In the genomic region with DNA sequence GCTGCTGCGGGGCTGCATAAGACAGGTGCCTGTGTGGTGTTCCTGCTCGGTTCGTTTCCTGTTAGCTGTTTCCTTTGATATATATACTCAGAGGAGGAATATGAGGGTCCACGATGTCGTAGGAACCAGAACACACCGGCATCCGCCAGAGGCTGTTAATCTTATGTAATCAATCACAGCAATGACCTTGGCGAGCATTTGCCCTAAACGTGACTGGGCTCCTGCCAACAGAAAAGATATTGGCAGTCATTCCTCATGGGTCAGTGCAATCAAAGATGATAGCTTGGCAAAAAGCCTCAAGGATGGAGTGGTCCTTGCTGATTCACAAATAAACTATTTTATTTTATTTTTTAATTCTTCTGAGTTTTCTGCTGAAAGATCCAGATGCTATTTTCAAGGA, we compare ENCODE assay signal across 17 cellular contexts.
"Had no signal": no experiment of that assay in that cellular context is flagged by ENCODE, and none has a peak within 500 bp of the region (broad histone marks: within the 10 kb centered on the region; RNA-seq: fewer than 3 reads in every experiment).

No MANE protein-coding gene starts in this region.

- H3K9me3 ChIP-seq: mucosa of descending colon, neutrophil, ovary, suprapubic skin, thyroid gland, upper lobe of left lung, vagina had no signal

- DNase-seq: erythroblast; foreskin keratinocyte; left colon; mammary epithelial cell; mucosa of descending colon; naive thymus-derived CD8-positive, alpha-beta T cell; ovary; right cardiac atrium; small intestine; stimulated activated CD4-positive, alpha-beta T cell treated with anti-CD3 and anti-CD28 coated beads, Interleukin-12 subunit alpha, Interleukin-12 subunit beta, amount 100 ng/mL, for 4 hours; stimulated activated naive CD8-positive, alpha-beta T cell treated with anti-CD3 and anti-CD28 coated beads, Interleukin-15, Interleukin-2, amounts not matched to agents 100 U/mL and 50 U/mL, for 24 hours; thyroid gland; upper lobe of left lung had no signal

- FAIRE-seq: endothelial cell of umbilical vein, small intestine had no signal

- H3K4me1 ChIP-seq: foreskin keratinocyte, suprapubic skin, thyroid gland, upper lobe of left lung, vagina had no signal

- H3K4me3 ChIP-seq: mucosa of descending colon, ovary, suprapubic skin, thyroid gland, upper lobe of left lung, vagina had no signal

- H3K27me3 ChIP-seq: foreskin keratinocyte, neutrophil, ovary, suprapubic skin, thyroid gland, upper lobe of left lung, vagina had no signal

- H3K27ac ChIP-seq: foreskin keratinocyte, neutrophil, ovary, suprapubic skin, thyroid gland, upper lobe of left lung, vagina had no signal

- H3K36me3 ChIP-seq: neutrophil, ovary, suprapubic skin, thyroid gland, upper lobe of left lung, vagina had no signal

- ATAC-seq: foreskin keratinocyte; left colon; mucosa of descending colon; naive thymus-derived CD8-positive, alpha-beta T cell; right cardiac atrium; stimulated activated naive CD8-positive, alpha-beta T cell treated with anti-CD3 and anti-CD28 coated beads, Interleukin-15, Interleukin-2, amounts not matched to agents 100 U/mL and 50 U/mL, for 24 hours had no signal
